Comparison of ENCODE assay signal across 8 cellular contexts in the genomic region with DNA sequence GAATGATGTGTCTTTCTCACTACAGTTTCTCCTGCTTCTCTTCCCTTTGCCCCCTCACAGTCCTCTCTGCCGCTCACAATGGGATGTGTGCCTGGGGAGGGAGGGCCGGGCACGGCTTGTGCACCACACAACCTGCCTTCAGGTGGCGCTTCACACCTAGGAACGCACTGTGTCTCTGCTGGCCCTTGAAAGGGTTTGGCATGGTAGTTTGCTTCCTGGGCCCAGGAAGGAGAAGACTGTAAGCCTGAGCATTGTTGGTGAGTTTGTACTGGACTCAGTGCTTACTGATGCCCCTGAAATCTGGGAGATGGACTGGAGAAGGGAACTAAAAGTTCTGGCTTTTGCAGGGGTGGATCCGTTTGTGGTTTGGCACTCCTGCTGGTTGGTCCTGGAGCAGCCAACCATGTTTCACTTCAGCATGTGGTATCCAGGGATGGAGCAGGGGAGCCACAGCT.
DNase-seq lines count a peak whose midpoint lies in the region; ATAC-seq and TF ChIP-seq lines count a peak whose summit lies in the region.

No MANE protein-coding gene starts in this region.

- H4K20me1 ChIP-seq in Loucy (ENCODE audit: insufficient read depth, low read length, poor library complexity, severe bottlenecking), result no peaks in the 10 kb centered on the region

- no peaks in the 10 kb centered on the region for H3K9me3 ChIP-seq in Loucy (ENCODE audit: insufficient read depth, low read depth, low read length)

- no peak for ATAC-seq in HG02938 (IDR thresholded peaks at IDR 0.05; ENCODE audit: unreplicated experiment)

- H3K9ac ChIP-seq in Loucy (ENCODE audit: low read depth, low read length, poor library complexity, severe bottlenecking), result no peak overlapping the region

- H3K4me2 ChIP-seq in Loucy (ENCODE audit: low read depth, low read length, poor library complexity, severe bottlenecking), result no peak overlapping the region

- peak overlapping the region; percentile 18 to 79 for H3K27ac ChIP-seq in coronary artery

- H3K4me3 ChIP-seq in Loucy (ENCODE audit: low read length, poor library complexity, severe bottlenecking), result no peak overlapping the region
- no peak overlapping the region for H3K4me3 ChIP-seq in coronary artery
- H3K4me3 ChIP-seq in retinal pigment epithelial cell (ENCODE audit: low read length), result no peak overlapping the region

- H3F3A ChIP-seq in Loucy (ENCODE audit: low read depth), result no peaks in the 10 kb centered on the region

- no peaks in the 10 kb centered on the region for H3K27me3 ChIP-seq in Loucy (ENCODE audit: insufficient read depth, low read length, poor library complexity, severe bottlenecking)

- peak; percentile 60 for DNase-seq in DMS53 (lab: John Stamatoyannopoulos, UW)
- DNase-seq in DMS53 treated with DMSO at 0.1 percent for 48 hours (lab: John Stamatoyannopoulos, UW; ENCODE audit: unreplicated experiment), result no peak
- DNase-seq in coronary artery (ENCODE audit: low spot score), result no peak
- no peak for DNase-seq in retinal pigment epithelial cell (ENCODE audit: low read depth)
- DNase-seq in NCI-H2107 treated with DMSO at 0.1 percent for 48 hours (lab: John Stamatoyannopoulos, UW; ENCODE audit: unreplicated experiment), result no peak
- no peak for DNase-seq in cerebellar nuclear complex (lab: John Stamatoyannopoulos, UW)

- no peaks in the 10 kb centered on the region for H3K79me2 ChIP-seq in Loucy (ENCODE audit: insufficient read depth, low read length)

- peak overlapping the region; percentile 79 for H2AFZ ChIP-seq in Loucy (ENCODE audit: low read length)

- no peaks in the 10 kb centered on the region for H3K36me3 ChIP-seq in Loucy (ENCODE audit: insufficient read depth, low read length)

- H3K9me2 ChIP-seq in Loucy (replicated peaks; ENCODE audit: low read depth, low read length), result no peaks in the 10 kb centered on the region

- H3K4me1 ChIP-seq in Loucy (ENCODE audit: insufficient read depth, low read length, poor library complexity, severe bottlenecking), result no peaks in the 10 kb centered on the region

- TF ChIP-seq CTCF in Loucy (conservative IDR thresholded peaks at IDR 0.05; ENCODE audit: low read length), result peak; percentile 62
- no peak for TF ChIP-seq CTCF in coronary artery (IDR thresholded peaks at IDR 0.05)
- peak; percentile 50 for TF ChIP-seq CTCF in retinal pigment epithelial cell (conservative IDR thresholded peaks at IDR 0.05; ENCODE audit: low read depth, low read length)
